Comparison of ENCODE assay signal across 8 cellular contexts in the genomic region with DNA sequence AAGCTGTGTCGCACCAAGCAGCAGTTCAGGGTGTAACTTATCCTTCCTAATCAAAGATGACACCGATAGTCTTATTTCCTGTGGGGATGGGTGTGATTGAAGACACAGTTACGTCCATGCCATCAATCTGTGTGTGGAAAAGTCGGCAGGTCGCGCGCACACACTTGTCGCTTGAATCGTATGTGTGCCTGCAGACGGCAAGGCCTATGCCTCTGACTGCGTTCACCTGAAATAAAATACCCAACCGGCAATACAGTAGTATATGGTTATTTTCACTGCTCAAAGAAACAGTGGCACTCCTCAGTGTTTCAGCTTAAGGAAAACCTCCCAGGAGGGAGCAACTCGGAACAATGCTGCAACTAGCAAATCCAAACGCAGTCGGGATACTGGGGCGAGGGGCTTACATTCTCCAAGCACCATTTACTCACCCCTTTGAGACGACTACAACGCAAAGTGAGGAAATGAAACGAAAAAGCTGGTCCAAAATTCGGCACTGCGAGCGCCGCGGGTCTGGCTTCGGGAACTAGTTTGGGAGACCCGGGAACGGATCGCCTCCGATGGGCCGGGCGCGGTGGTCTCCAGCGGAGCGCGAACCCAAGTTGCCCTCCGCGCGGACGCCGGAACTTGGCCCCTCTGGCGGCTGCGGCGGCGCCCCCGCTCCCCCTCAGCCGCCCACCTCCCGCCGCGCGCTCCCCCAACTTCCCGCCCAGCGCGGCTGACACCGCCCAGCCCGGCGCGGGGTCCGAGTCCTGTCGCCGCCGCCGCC. TPM values are rescaled to one million over a fixed set of nuclear protein-coding genes. Genes with fewer than 3 reads are reported as not detected.
DNase-seq lines count a peak whose midpoint lies in the region; ATAC-seq, FAIRE-seq and TF ChIP-seq lines count a peak whose summit lies in the region.

No MANE protein-coding gene starts in this region.

- WGBS in heart right ventricle, 2 donors = 2 to 4% methylated on average over 42 to 62 of the region's 62 CpGs

- peak overlapping the region; percentile 61 to 91 (median 80) for H3K4me3 ChIP-seq in heart right ventricle

- H3K27me3 ChIP-seq in heart right ventricle = peaks cover 0 to 7% (median 0%) of the 10 kb centered on the region in 7 donors

- H3K9me3 Mint-ChIP-seq in progenitor cell of endocrine pancreas (ENCODE audit: low read depth) = no peaks in the 10 kb centered on the region

- H3K36me3 ChIP-seq in heart right ventricle = no peaks in the 10 kb centered on the region

- H3K27ac ChIP-seq in 22Rv1 (peak overlapping the region; percentile 10), heart right ventricle (peak overlapping the region; percentile 81 to 95 (median 92))

- no peak for TF ChIP-seq CTCF in 22Rv1 (IDR thresholded peaks at IDR 0.05)
- TF ChIP-seq CTCF in heart right ventricle (IDR thresholded peaks at IDR 0.05) = no peak
- peak; percentile 23 for TF ChIP-seq CTCF in progenitor cell of endocrine pancreas (IDR thresholded peaks at IDR 0.05; ENCODE audit: unreplicated experiment)

- no peaks in the 10 kb centered on the region for H3K9me3 ChIP-seq in heart right ventricle

- FAIRE-seq in RCC 7860 (lab: Jason Lieb, UNC) = no peak

- intact Hi-C loops in heart right ventricle (cut with DNase I) = no loop called here

- no peak for TF ChIP-seq POLR2A in GM18505 (IDR thresholded peaks at IDR 0.05; ENCODE audit: borderline replicate concordance, extremely low read depth, insufficient read depth, insufficient read length)

- H3K36me3 Mint-ChIP-seq in progenitor cell of endocrine pancreas (ENCODE audit: insufficient read depth) = no peaks in the 10 kb centered on the region

- H3K27me3 Mint-ChIP-seq in progenitor cell of endocrine pancreas = peaks cover 10% of the 10 kb centered on the region

- H3K4me3 Mint-ChIP-seq in progenitor cell of endocrine pancreas (ENCODE audit: low read depth) = peak overlapping the region; percentile 96

- H3K4me1 Mint-ChIP-seq in progenitor cell of endocrine pancreas (ENCODE audit: low read depth) = peaks cover 32% of the 10 kb centered on the region

- peak overlapping the region; percentile 99 for H3K27ac Mint-ChIP-seq in progenitor cell of endocrine pancreas

- peaks cover 0 to 68% (median 50%) of the 10 kb centered on the region in 9 donors for H3K4me1 ChIP-seq in heart right ventricle

- DNase-seq in RCC 7860 (ENCODE audit: low spot score) (peak; percentile 22), heart right ventricle (peak; percentile 24 to 40), progenitor cell of endocrine pancreas (ENCODE audit: low spot score, unreplicated experiment) (no peak), occipital lobe (lab: John Stamatoyannopoulos, UW) (no peak)
- peak; percentile 35 for DNase-seq in activated naive CD4-positive, alpha-beta T cell treated with anti-CD3 and anti-CD28 coated beads, Interleukin-2, amount 50 U/mL, for 16 hours

- ATAC-seq in GM18505 (IDR thresholded peaks at IDR 0.05; ENCODE audit: unreplicated experiment) (peak; percentile 28), HG03039 (IDR thresholded peaks at IDR 0.05; ENCODE audit: unreplicated experiment) (peak; percentile 24), heart right ventricle (peak; percentile 15 to 81 (median 28))

RNA-seq across cellular contexts. Expression of a gene that starts 0.7 kb away (rescaled TPM):
- total RNA-seq in heart right ventricle (10 to 100 TPM in 9 of 10 donors, 1 to 10 TPM in 1; 9.3 to 21.6 (median 13.2) TPM), progenitor cell of endocrine pancreas (56.6 and 56.7 TPM in 2 replicates), occipital lobe (29.9 TPM)
- polyA plus RNA-seq in heart right ventricle = 1 to 10 TPM; 4.4 to 7.0 TPM

RNA-seq across cellular contexts. Expression of a gene that starts 20.5 kb away (rescaled TPM):
- total RNA-seq in heart right ventricle = 1 to 10 TPM in 8 of 10 donors, under 1 TPM in 2; 0.54 to 8.1 (median 2.4) TPM
- polyA plus RNA-seq in heart right ventricle = 1 to 10 TPM in 1 of 2 donors, under 1 TPM in 1; 0.95 to 3.5 TPM
- total RNA-seq in progenitor cell of endocrine pancreas = 2.7 TPM in 2 replicates
- total RNA-seq in occipital lobe = 5.9 TPM

Comparison
In these comparisons a context has a peak if more than half of its experiments do, and no peak if none do; other contexts are left out.
1. DNase-seq: peak in RCC 7860 (single experiment), activated naive CD4-positive, alpha-beta T cell treated with anti-CD3 and anti-CD28 coated beads, Interleukin-2, amount 50 U/mL, for 16 hours (single experiment) and heart right ventricle (2 of 2); none in progenitor cell of endocrine pancreas (single experiment) and occipital lobe (single experiment).
2. Peak in every context shown above with its lines, with median percentiles within 50 percentile points of each other: ATAC-seq.